Comparison of ENCODE assay signal across 8 cellular contexts in the genomic region with DNA sequence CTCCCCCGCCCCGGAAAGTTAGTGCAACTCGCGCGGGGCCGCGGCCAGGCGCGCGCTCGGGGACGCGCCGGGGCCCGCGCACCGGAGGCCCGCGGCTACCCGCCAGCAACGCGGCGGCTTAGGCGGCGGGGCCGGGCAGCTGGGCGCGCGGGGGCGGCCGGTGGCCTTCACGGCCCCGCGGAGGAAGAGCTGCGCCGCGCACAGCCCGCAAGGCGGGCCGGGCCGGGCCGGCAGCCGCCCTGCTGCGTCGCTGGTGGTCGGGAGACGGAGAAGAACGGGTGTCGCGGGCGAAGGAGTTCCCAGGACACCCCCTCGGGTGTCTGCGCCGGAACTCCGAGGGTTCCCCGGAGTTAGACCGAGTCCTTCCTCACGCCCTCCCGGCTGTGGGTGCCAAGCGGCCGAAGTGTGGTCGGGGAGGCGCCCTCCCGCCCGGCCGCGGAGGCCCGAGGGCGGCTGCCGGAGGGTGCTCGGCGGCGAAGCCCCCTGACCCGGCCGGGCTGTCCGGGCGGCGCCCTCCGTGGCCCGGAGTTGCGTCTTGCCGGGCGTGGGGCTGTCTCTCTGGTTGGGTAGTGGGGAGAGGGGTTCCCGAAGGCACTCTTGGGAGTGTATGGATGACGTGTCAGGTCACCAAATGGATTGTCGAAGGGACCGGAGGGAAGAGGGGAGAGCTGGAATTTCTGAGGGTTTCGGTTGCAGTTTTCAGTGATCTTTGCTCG. TPM values are rescaled to one million over a fixed set of nuclear protein-coding genes. Genes with fewer than 3 reads are reported as not detected.
A peak's percentile ranks its signal among the peaks of the same experiment; 100 is the strongest.
DNase-seq lines count a peak whose midpoint lies in the region; TF ChIP-seq lines count a peak whose summit lies in the region.

No MANE protein-coding gene starts in this region.

- H3K4me1 ChIP-seq in HAP-1: peaks cover 11% of the 10 kb centered on the region
- peaks cover 18 to 27% (median 19%) of the 10 kb centered on the region in 3 donors for H3K4me1 ChIP-seq in skeletal muscle tissue (ENCODE audit: control insufficient read depth in 3 of 3, insufficient read depth in 3 of 3, low read length in 3 of 3)

- H3K27ac ChIP-seq in skeletal muscle tissue (ENCODE audit: low read depth, low read length): peak overlapping the region; percentile 98

- TF ChIP-seq CTCF in cardiac fibroblast (IDR thresholded peaks at IDR 0.05; ENCODE audit: low read depth, low read length): no peak

- peak overlapping the region; percentile 96 to 97 (median 97) for H3K9ac ChIP-seq in skeletal muscle tissue (ENCODE audit: low read depth in 1 of 3, low read length in 3 of 3)

- H3K4me3 ChIP-seq in HAP-1 (peak overlapping the region; percentile 51), cardiac fibroblast (replicated peaks in 1 of 2; ENCODE audit: low read depth in 2 of 2, low read length in 2 of 2) (peak overlapping the region; percentile 66 to 67), skeletal muscle tissue (ENCODE audit: low read length in 3 of 3) (peak overlapping the region; percentile 93 to 97 (median 95))

- H3K36me3 ChIP-seq in HAP-1 (replicated peaks) (no peaks in the 10 kb centered on the region), skeletal muscle tissue (ENCODE audit: control insufficient read depth in 3 of 3, insufficient read depth in 3 of 3, low read length in 3 of 3) (no peaks in the 10 kb centered on the region)

- in situ Hi-C loops in HAP-1 (cut with MboI; ENCODE audit: low sequenced_read_pairs): no loop called here

- DNase-seq in NCI-H524 (lab: John Stamatoyannopoulos, UW): peak; percentile 10 to 63
- DNase-seq in NCI-H524 treated with DMSO at 0.1 percent for 48 hours (lab: John Stamatoyannopoulos, UW): no peak
- peak; percentile 66 to 70 for DNase-seq in HAP-1 (ENCODE audit: low spot score in 2 of 2)
- DNase-seq in NAMALWA (ENCODE audit: low spot score): peak; percentile 59
- DNase-seq in T-helper 1 cell: peak in 4 of 5 donors; percentile 13 to 53 (median 21)
- DNase-seq in cardiac fibroblast (ENCODE audit: low read depth in 2 of 2): peak; percentile 86 to 88
- DNase-seq in iPS-NIHi7 (ENCODE audit: extremely low spot score): peak; percentile 68

- no peaks in the 10 kb centered on the region for H3K27me3 ChIP-seq in HAP-1 (ENCODE audit: low read depth)
- H3K27me3 ChIP-seq in skeletal muscle tissue (ENCODE audit: control insufficient read depth in 3 of 3, insufficient read depth in 3 of 3, low read length in 3 of 3): no peaks in the 10 kb centered on the region

- H3K9me3 ChIP-seq in HAP-1 (no peaks in the 10 kb centered on the region), skeletal muscle tissue (ENCODE audit: control insufficient read depth in 3 of 3, low read length in 3 of 3) (no peaks in the 10 kb centered on the region)

RNA-seq across cellular contexts. Expression of gene ST7, which starts 0.6 kb away (rescaled TPM):
- total RNA-seq in skeletal muscle tissue: 23.0 TPM
